In genomic region chr2:120940726-120941256, GRCh38 we compare ENCODE assay signal across 3 cellular contexts.
TF ChIP-seq lines count a peak whose summit lies in the region.

No MANE protein-coding gene starts in this region.

TF ChIP-seq in SK-N-SH, 30 proteins besides CTCF, POLR2A, EP300 and RAD21 (continued from another document):
- TF ChIP-seq FOXM1 (IDR thresholded peaks at IDR 0.05; ENCODE audit: low read depth) (no peak), MXI1 (IDR thresholded peaks at IDR 0.05; ENCODE audit: low read depth, low read length) (no peak), RFX5 (IDR thresholded peaks at IDR 0.05; ENCODE audit: low read length) (no peak), RXRA (IDR thresholded peaks at IDR 0.05; ENCODE audit: borderline replicate concordance, low read depth) (no peak), MEF2A (IDR thresholded peaks at IDR 0.05; ENCODE audit: borderline replicate concordance, low read depth) (no peak), CHD2 (IDR thresholded peaks at IDR 0.05; ENCODE audit: low read length, partially characterized antibody) (no peak), NFIC (IDR thresholded peaks at IDR 0.05; ENCODE audit: borderline replicate concordance) (no peak), GATA2 (CRISPR knock-in tag; IDR thresholded peaks at IDR 0.05) (no peak), IRF3 (IDR thresholded peaks at IDR 0.05; ENCODE audit: low read depth, low read length) (no peak), FOSL2 (IDR thresholded peaks at IDR 0.05; ENCODE audit: borderline replicate concordance, low read depth) (no peak), POLR2AphosphoS5 (IDR thresholded peaks at IDR 0.05; ENCODE audit: low read depth, low read length) (no peak), JUND (IDR thresholded peaks at IDR 0.05) (no peak), NRF1 (IDR thresholded peaks at IDR 0.05; ENCODE audit: low read depth, low read length) (no peak), SIN3A (IDR thresholded peaks at IDR 0.05; ENCODE audit: borderline replicate concordance, low read depth, low read length) (no peak), ZBTB33 (IDR thresholded peaks at IDR 0.05; ENCODE audit: borderline replicate concordance, low read depth) (no peak), USF1 (IDR thresholded peaks at IDR 0.05; ENCODE audit: borderline replicate concordance, low read depth) (no peak), SMC3 (IDR thresholded peaks at IDR 0.05; ENCODE audit: low read depth, low read length) (no peak)

TF ChIP-seq in SK-N-SH treated with all-trans-retinoic acid at 6 μM for 48 hours, 23 proteins besides CTCF, POLR2A, EP300 and RAD21 (continued from another document):
- no peak for TF ChIP-seq TCF4 (CRISPR knock-in tag; IDR thresholded peaks at IDR 0.05; ENCODE audit: borderline replicate concordance)
- no peak for TF ChIP-seq TOX (CRISPR knock-in tag; IDR thresholded peaks at IDR 0.05; ENCODE audit: borderline replicate concordance)
- TF ChIP-seq TSHZ2 (CRISPR knock-in tag; IDR thresholded peaks at IDR 0.05) = no peak
- no peak for TF ChIP-seq ZFP3 (CRISPR knock-in tag; IDR thresholded peaks at IDR 0.05)
- no peak for TF ChIP-seq ZC3H10 (CRISPR knock-in tag; IDR thresholded peaks at IDR 0.05)
- no peak for TF ChIP-seq CSRNP3 (CRISPR knock-in tag; IDR thresholded peaks at IDR 0.05)
- TF ChIP-seq ARNTL (CRISPR knock-in tag; IDR thresholded peaks at IDR 0.05; ENCODE audit: borderline replicate concordance, low read depth) = no peak
- TF ChIP-seq ZNF8 (CRISPR knock-in tag; IDR thresholded peaks at IDR 0.05) = no peak
- no peak for TF ChIP-seq CSDC2 (CRISPR knock-in tag; IDR thresholded peaks at IDR 0.05)
- TF ChIP-seq PATZ1 (CRISPR knock-in tag; IDR thresholded peaks at IDR 0.05; ENCODE audit: borderline replicate concordance) = no peak
TF ChIP-seq in SK-N-SH treated with all-trans-retinoic acid at 6 μM for 48 hours: peak in this region for 0.

TF ChIP-seq in WTC11, 78 proteins besides CTCF, POLR2A, EP300 and RAD21 (continued from another document):
- TF ChIP-seq ATF6 (CRISPR knock-in tag; IDR thresholded peaks at IDR 0.05) (no peak), FOXP4 (CRISPR knock-in tag; IDR thresholded peaks at IDR 0.05) (no peak), JUN (CRISPR knock-in tag; IDR thresholded peaks at IDR 0.05) (no peak), PRRX2 (CRISPR knock-in tag; IDR thresholded peaks at IDR 0.05) (no peak), NFYB (CRISPR knock-in tag; conservative IDR thresholded peaks at IDR 0.05; ENCODE audit: low read depth) (no peak), SOX15 (CRISPR knock-in tag; IDR thresholded peaks at IDR 0.05) (no peak), ZBTB43 (CRISPR knock-in tag; IDR thresholded peaks at IDR 0.05) (no peak), ZNF281 (CRISPR knock-in tag; IDR thresholded peaks at IDR 0.05) (no peak), TCF7 (CRISPR knock-in tag; IDR thresholded peaks at IDR 0.05; ENCODE audit: low read depth) (no peak), NR2C2 (CRISPR knock-in tag; IDR thresholded peaks at IDR 0.05) (no peak), ZNF416 (CRISPR knock-in tag; IDR thresholded peaks at IDR 0.05) (no peak), FOXP1 (CRISPR knock-in tag; IDR thresholded peaks at IDR 0.05; ENCODE audit: borderline replicate concordance) (no peak)
TF ChIP-seq in WTC11: peak in this region for 0.
